Comparison of ENCODE assay signal across 8 cellular contexts in genomic region chr10:102775973-102776669, GRCh38. TPM values are rescaled to one million over a fixed set of nuclear protein-coding genes. Genes with fewer than 3 reads are reported as not detected.
DNase-seq lines count a peak whose midpoint lies in the region; ATAC-seq and TF ChIP-seq lines count a peak whose summit lies in the region.

No MANE protein-coding gene starts in this region.

- no peak overlapping the region for H2BK20ac ChIP-seq in H9 (ENCODE audit: low read depth, low read length, poor library complexity, severe bottlenecking)

- H2BK5ac ChIP-seq in H9 (ENCODE audit: insufficient read length, low read length): no peak overlapping the region

- no peak overlapping the region for H3K4ac ChIP-seq in H9 (ENCODE audit: low read depth, low read length)

- H3K4me2 ChIP-seq in H9 (ENCODE audit: insufficient read depth, insufficient read length, low read length): peak overlapping the region; percentile 29

- peak overlapping the region; percentile 23 for H4K5ac ChIP-seq in H9 (ENCODE audit: insufficient read length, low read depth, low read length)

- ATAC-seq in naive B cell (ENCODE audit: low read depth in 2 of 2): peak; percentile 47 to 58
- ATAC-seq in HG02884 (IDR thresholded peaks at IDR 0.05; ENCODE audit: unreplicated experiment): no peak

- H3K14ac ChIP-seq in H9 (ENCODE audit: insufficient read depth, low read length): peak overlapping the region; percentile 47

- H2BK12ac ChIP-seq in H9 (ENCODE audit: insufficient read length, low read depth, low read length): peak overlapping the region; percentile 19

- no peaks in the 10 kb centered on the region for H3K9me3 ChIP-seq in H9 (ENCODE audit: control insufficient read depth, low read depth, low read length)
- H3K9me3 ChIP-seq in uterus: no peaks in the 10 kb centered on the region

- intact Hi-C loops in uterus (cut with DNase I; ENCODE audit: low total_unique reads): no loop called here

- H3K79me2 ChIP-seq in H9 (ENCODE audit: insufficient read depth, low read length): no peaks in the 10 kb centered on the region

- no peak overlapping the region for H3K27ac ChIP-seq in H9 (ENCODE audit: insufficient read length, low read depth, low read length)
- H3K27ac ChIP-seq in uterus: peak overlapping the region; percentile 89 to 96

- no peak overlapping the region for H2AK5ac ChIP-seq in H9 (ENCODE audit: insufficient read length, low read length)

- H3K18ac ChIP-seq in H9 (ENCODE audit: insufficient read length, low read depth, low read length): peak overlapping the region; percentile 50

- peaks cover 49 to 53% of the 10 kb centered on the region in 2 experiments for H3K4me1 Mint-ChIP-seq in H9
- H3K4me1 Mint-ChIP-seq in naive B cell: peaks cover 42 to 63% (median 62%) of the 10 kb centered on the region in 3 donors

- no peaks in the 10 kb centered on the region for H3K9me3 Mint-ChIP-seq in H9
- no peaks in the 10 kb centered on the region for H3K9me3 Mint-ChIP-seq in naive B cell

- H3T11ph ChIP-seq in H9 (ENCODE audit: low read length): no peak overlapping the region

- DNase-seq in H9: peak; percentile 43
- DNase-seq in fibroblast of peridontal ligament (ENCODE audit: extremely low read depth): peak; percentile 74
- no peak for DNase-seq in naive B cell
- peak; percentile 85 to 93 for DNase-seq in uterus
- no peak for DNase-seq in COR-L47 (lab: John Stamatoyannopoulos, UW)
- DNase-seq in HuH-7.5 (ENCODE audit: low spot score): no peak

- H3K27me3 ChIP-seq in H9 (ENCODE audit: insufficient read depth, low read length) (no peaks in the 10 kb centered on the region), uterus (no peaks in the 10 kb centered on the region)

- H3K27me3 Mint-ChIP-seq in H9 (ENCODE audit: low read depth) (no peaks in the 10 kb centered on the region; the same call in 1 of the 2 replicates), naive B cell (no peaks in the 10 kb centered on the region)

- H3K4me1 ChIP-seq in H9 (ENCODE audit: insufficient read depth, low read length): peaks cover 31% of the 10 kb centered on the region; the same call in 1 of the 2 replicates
- H3K4me1 ChIP-seq in uterus: peaks cover 25 to 38% of the 10 kb centered on the region in 2 donors

- no peak overlapping the region for H2AFZ ChIP-seq in H9 (ENCODE audit: low read length)

- no peak overlapping the region for H4K8ac ChIP-seq in H9 (replicated peaks; ENCODE audit: insufficient read length, low read depth, low read length)

- no peak overlapping the region for H3K23ac ChIP-seq in H9 (ENCODE audit: insufficient read length, low read depth, low read length)

- peak; percentile 62 to 72 for TF ChIP-seq POLR2A in uterus (IDR thresholded peaks at IDR 0.05)

- no peak overlapping the region for H2BK15ac ChIP-seq in H9 (ENCODE audit: low read depth, low read length)

- H3K36me3 ChIP-seq in uterus: no peaks in the 10 kb centered on the region

- no peak overlapping the region for H4K91ac ChIP-seq in H9 (ENCODE audit: insufficient read length, low read depth, low read length)

- no peak overlapping the region for H3K56ac ChIP-seq in H9 (ENCODE audit: insufficient read length, low read depth, low read length)

- H3K9ac ChIP-seq in H9 (ENCODE audit: extremely low read depth, insufficient read length, low read length): no peak overlapping the region

- no peaks in the 10 kb centered on the region for H3K79me1 ChIP-seq in H9 (ENCODE audit: insufficient read depth, low read depth, low read length, poor library complexity, severe bottlenecking)

- H3K36me3 Mint-ChIP-seq in H9 (ENCODE audit: insufficient read depth in 1 of 3, low read depth in 3 of 3): no peaks in the 10 kb centered on the region
- H3K36me3 Mint-ChIP-seq in naive B cell: peaks cover 0 to 7% of the 10 kb centered on the region in 2 donors

- peak overlapping the region in 1 of 3 experiments; percentile 97; a peak in 5 of 7 replicates for H3K27ac Mint-ChIP-seq in H9
- peak overlapping the region in 5 of 6 donors; percentile 47 to 86 (median 71) for H3K27ac Mint-ChIP-seq in naive B cell

- H2BK120ac ChIP-seq in H9 (ENCODE audit: low read depth, low read length, poor library complexity, severe bottlenecking): no peak overlapping the region

- H3K4me3 Mint-ChIP-seq in H9 (peak overlapping the region; percentile 43 to 66), naive B cell (peak overlapping the region in 3 of 8 donors; percentile 15 to 29 (median 20))

- H3K23me2 ChIP-seq in H9 (ENCODE audit: insufficient read length, low read depth, low read length, poor library complexity, severe bottlenecking): no peaks in the 10 kb centered on the region

- no peaks in the 10 kb centered on the region for H4K20me1 ChIP-seq in H9 (ENCODE audit: control insufficient read depth, insufficient read depth, insufficient read length)

- TF ChIP-seq CTCF in H9 (conservative IDR thresholded peaks at IDR 0.05) (no peak), WI38 (IDR thresholded peaks at IDR 0.05; ENCODE audit: low read depth, low read length) (no peak), uterus (IDR thresholded peaks at IDR 0.05) (no peak)

- WGBS in H9 (ENCODE audit: extremely low coverage, insufficient read length, low lambda C conversion rate): no CpG with 5 or more reads among the region's 17 CpGs

- peak overlapping the region; percentile 5; the same call in 1 of the 2 replicates for H3K4me3 ChIP-seq in WI38 (ENCODE audit: low read depth, low read length)
- peak overlapping the region; percentile 23 to 39 for H3K4me3 ChIP-seq in uterus

RNA-seq across cellular contexts. Expression of gene WBP1L, which starts 32.4 kb away (rescaled TPM):
- total RNA-seq in H9 (2021) (23.8 and 24.5 TPM in 2 replicates), uterus (10 to 100 TPM; 27.4 to 79.2 (median 55.3) TPM)
- polyA plus RNA-seq in naive B cell (ENCODE audit: low read depth in 6 of 6): 10 to 100 TPM; 26.0 to 34.2 (median 29.7) TPM

Comparison
In these comparisons a context has a peak if more than half of its experiments do, and no peak if none do; other contexts are left out.
1. DNase-seq: peak in H9 (single experiment), fibroblast of peridontal ligament (single experiment) and uterus (2 of 2); none in naive B cell (single experiment), COR-L47 (single experiment) and HuH-7.5 (single experiment).